In genomic region chr12:63038361-63039100, GRCh38 we compare ENCODE assay signal across 16 cellular contexts.
DNase-seq lines count a peak whose midpoint lies in the region; ATAC-seq and TF ChIP-seq lines count a peak whose summit lies in the region.
"Had no signal": no experiment of that assay in that cellular context is flagged by ENCODE, and none has a peak within 500 bp of the region (broad histone marks: within the 10 kb centered on the region; RNA-seq: fewer than 3 reads in every experiment).

No MANE protein-coding gene starts in this region.

- no peak for TF ChIP-seq CTCF in VCaP (conservative IDR thresholded peaks at IDR 0.05)

- DNase-seq in DMS153 (lab: John Stamatoyannopoulos, UW) (peak; percentile 45), NCI-H1092 (lab: John Stamatoyannopoulos, UW) (peak; percentile 41), NCI-H2227 treated with DMSO at 0.1 percent for 48 hours (lab: John Stamatoyannopoulos, UW) (peak; percentile 83), middle frontal gyrus (ENCODE audit: extremely low spot score, low spot score) (no peak)
- DNase-seq: AML-193, GM23248, Kasumi-1, NCI-H1694 treated with DMSO at 0.1 percent for 48 hours, NCI-H345, NCI-H526 treated with DMSO at 0.1 percent for 48 hours, Peyer's patch, SHP77, T-helper 2 cell had no signal

- ATAC-seq in HG03565 (IDR thresholded peaks at IDR 0.05; ENCODE audit: unreplicated experiment) (no peak), HG03108 (IDR thresholded peaks at IDR 0.05; ENCODE audit: unreplicated experiment) (no peak)

- H3K27ac ChIP-seq in VCaP, result peak overlapping the region; percentile 60
- H3K27ac ChIP-seq: GM23248, Peyer's patch had no signal
